In the genomic region with DNA sequence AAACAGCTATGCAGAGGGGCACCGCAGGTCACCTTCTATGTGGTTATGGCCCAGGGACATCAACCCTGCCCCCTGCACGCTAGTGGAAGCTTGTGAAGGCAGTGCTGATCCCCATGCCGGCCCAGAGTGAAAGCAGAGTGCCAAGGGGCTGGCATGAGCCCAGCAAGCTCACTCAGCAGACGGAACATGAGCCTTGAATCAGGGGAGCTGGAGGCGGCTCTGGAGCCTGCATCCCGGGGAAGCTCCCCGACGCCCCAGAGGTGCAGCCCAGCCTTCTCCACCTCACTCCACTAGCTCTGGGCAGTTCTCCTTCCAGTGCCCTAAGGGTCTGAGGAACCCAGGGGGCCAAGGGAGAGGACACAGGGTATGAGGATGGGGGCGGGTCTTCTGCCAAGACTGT, we compare ENCODE assay signal across 16 cellular contexts. TPM values are rescaled to one million over a fixed set of nuclear protein-coding genes. Genes with fewer than 3 reads are reported as not detected.
A peak's percentile ranks its signal among the peaks of the same experiment; 100 is the strongest.
DNase-seq lines count a peak whose midpoint lies in the region; ATAC-seq and TF ChIP-seq lines count a peak whose summit lies in the region.
"Had no signal": no experiment of that assay in that cellular context is flagged by ENCODE, and none has a peak within 500 bp of the region (broad histone marks: within the 10 kb centered on the region; RNA-seq: fewer than 3 reads in every experiment).

No MANE protein-coding gene starts in this region.

- no peak for TF ChIP-seq POLR2A in gastroesophageal sphincter (IDR thresholded peaks at IDR 0.05)
- TF ChIP-seq POLR2A in ovary (IDR thresholded peaks at IDR 0.05) = no peak
- TF ChIP-seq POLR2A in tibial nerve (IDR thresholded peaks at IDR 0.05) = no peak

- H3K36me3 ChIP-seq in gastroesophageal sphincter = peaks cover 0 to 57% of the 10 kb centered on the region in 2 donors
- no peaks in the 10 kb centered on the region for H3K36me3 ChIP-seq in ovary
- H3K36me3 ChIP-seq in tibial nerve = peaks cover 4 to 71% (median 12%) of the 10 kb centered on the region in 3 donors
- H3K36me3 ChIP-seq: neural progenitor cell had no signal

- TF ChIP-seq CTCF in gastroesophageal sphincter (IDR thresholded peaks at IDR 0.05) (no peak), ovary (IDR thresholded peaks at IDR 0.05) (no peak), tibial nerve (IDR thresholded peaks at IDR 0.05) (no peak)

- H3K27ac ChIP-seq in gastroesophageal sphincter (peak overlapping the region in 3 of 4 donors; percentile 90 to 99 (median 91)), ovary (peak overlapping the region in 1 of 2 donors; percentile 25), tibial nerve (peak overlapping the region in 3 of 4 donors; percentile 2 to 86 (median 86))
- H3K27ac ChIP-seq: neural progenitor cell, suprapubic skin had no signal

- DNase-seq in anterior cingulate cortex (lab: John Stamatoyannopoulos, UW) = peak in 51 of 58 donors; percentile 9 to 73 (median 37)
- peak in 3 of 5 donors; percentile 50 to 76 (median 62) for DNase-seq in ovary
- DNase-seq in tibial nerve (ENCODE audit: low spot score in 2 of 2) = peak; percentile 60 to 65
- no peak for DNase-seq in DMS114 treated with DMSO at 0.1 percent for 48 hours (lab: John Stamatoyannopoulos, UW; ENCODE audit: unreplicated experiment)
- DNase-seq in NCI-H526 (lab: John Stamatoyannopoulos, UW) = no peak
- DNase-seq: CD4-positive, CD25-positive, alpha-beta regulatory T cell; cortex of kidney; NCI-H2081; NCI-H774; T-helper 17 cell had no signal

- H3K9me3 ChIP-seq in gastroesophageal sphincter (no peaks in the 10 kb centered on the region), ovary (no peaks in the 10 kb centered on the region), tibial nerve (peaks cover 0 to 5% (median 0%) of the 10 kb centered on the region in 4 donors)
- H3K9me3 ChIP-seq: suprapubic skin had no signal

- intact Hi-C loops in ovary (cut with DNase I) = loop anchor here in 2 of 4 donors (10.0 kb wide), 2 partner anchors 118 to 408 kb away; a partner anchor contains a TSS

- no peak overlapping the region for H3K4me3 ChIP-seq in gastroesophageal sphincter
- H3K4me3 ChIP-seq in ovary = no peak overlapping the region
- no peak overlapping the region for H3K4me3 ChIP-seq in tibial nerve
- H3K4me3 ChIP-seq: neural progenitor cell, suprapubic skin had no signal

- H3K4me1 ChIP-seq in gastroesophageal sphincter (peaks cover 8 to 59% (median 31%) of the 10 kb centered on the region in 3 donors), ovary (ENCODE audit: insufficient read depth) (peaks cover 10% of the 10 kb centered on the region), tibial nerve (peaks cover 0 to 49% (median 24%) of the 10 kb centered on the region in 4 donors)
- H3K4me1 ChIP-seq: neural progenitor cell had no signal

- 55% methylated on average over 4 of the region's 9 CpGs; no CpG with 5 or more reads in 1 of the 2 donors for WGBS in gastroesophageal sphincter (ENCODE audit: low coverage in 1 of 2), 2 donors
- WGBS in ovary, 3 donors = 42 to 60% (median 54%) methylated on average over 9 of the region's 9 CpGs
- 21 to 34% methylated on average over 7 to 8 of the region's 9 CpGs for WGBS in tibial nerve, 2 donors

- ATAC-seq in gastroesophageal sphincter = no peak
- ATAC-seq in HG02588 (IDR thresholded peaks at IDR 0.05; ENCODE audit: unreplicated experiment) = no peak
- ATAC-seq: activated naive CD4-positive, alpha-beta T cell treated with anti-CD3 and anti-CD28 coated beads, Interleukin-2, amount 50 U/mL, for 72 hours; T-helper 17 cell had no signal

- no peaks in the 10 kb centered on the region for H3K27me3 ChIP-seq in gastroesophageal sphincter
- no peaks in the 10 kb centered on the region for H3K27me3 ChIP-seq in ovary
- H3K27me3 ChIP-seq in tibial nerve = no peaks in the 10 kb centered on the region
- H3K27me3 ChIP-seq: neural progenitor cell, suprapubic skin had no signal

- TF ChIP-seq EP300 in gastroesophageal sphincter (IDR thresholded peaks at IDR 0.05) = no peak
- no peak for TF ChIP-seq EP300 in ovary (IDR thresholded peaks at IDR 0.05)
- TF ChIP-seq EP300 in tibial nerve (IDR thresholded peaks at IDR 0.05) = no peak

RNA-seq across cellular contexts. Expression of a gene that starts 19.0 kb away (rescaled TPM):
- 10 to 100 TPM; 15.2 to 31.6 (median 19.8) TPM for total RNA-seq in gastroesophageal sphincter
- 100 to 1,000 TPM in 6 of 7 donors, 10 to 100 TPM in 1; 45.2 to 345 (median 217) TPM for total RNA-seq in ovary
- polyA plus RNA-seq in ovary = 100 to 1,000 TPM in 1 of 2 donors, 1 to 10 TPM in 1; 9.6 to 144 TPM
- 10 to 100 TPM; 43.5 to 82.2 (median 52.4) TPM for total RNA-seq in tibial nerve

RNA-seq across cellular contexts. Expression of a gene that starts 37.8 kb away (rescaled TPM):
- total RNA-seq in gastroesophageal sphincter (10 to 100 TPM; 58.4 to 76.2 (median 61.3) TPM), ovary (100 to 1,000 TPM in 2 of 7 donors, 10 to 100 TPM in 5; 58.9 to 124 (median 88.3) TPM), tibial nerve (100 to 1,000 TPM in 1 of 4 donors, 10 to 100 TPM in 3; 67.4 to 172 (median 84.2) TPM)
- polyA plus RNA-seq in ovary = 10 to 100 TPM in 1 of 2 donors, 1 to 10 TPM in 1; 4.6 to 90.3 TPM

RNA-seq across cellular contexts. Expression of a gene that starts 59.6 kb away (rescaled TPM):
- 10 to 100 TPM in 1 of 4 donors, 1 to 10 TPM in 3; 1.9 to 19.0 (median 4.8) TPM for total RNA-seq in gastroesophageal sphincter
- total RNA-seq in ovary = 1 to 10 TPM; 1.8 to 9.2 (median 2.4) TPM
- polyA plus RNA-seq in ovary = 1 to 10 TPM; 1.4 to 3.2 TPM
- 10 to 100 TPM in 2 of 4 donors, 1 to 10 TPM in 2; 9.0 to 13.8 (median 9.8) TPM for total RNA-seq in tibial nerve
- total RNA-seq: activated naive CD4-positive, alpha-beta T cell treated with anti-CD3 and anti-CD28 coated beads, Interleukin-2, amount 50 U/mL, for 72 hours; CD4-positive, CD25-positive, alpha-beta regulatory T cell; RPMI7951 had no signal

Comparison
In these comparisons a context has a peak if more than half of its experiments do, and no peak if none do; other contexts are left out.
1. DNase-seq: peak in anterior cingulate cortex (51 of 58), ovary (3 of 5) and tibial nerve (2 of 2); none in DMS114 treated with DMSO at 0.1 percent for 48 hours (single experiment) and NCI-H526 (0 of 2).